1 cellular context compared by ENCODE assay signal in the genomic region with DNA sequence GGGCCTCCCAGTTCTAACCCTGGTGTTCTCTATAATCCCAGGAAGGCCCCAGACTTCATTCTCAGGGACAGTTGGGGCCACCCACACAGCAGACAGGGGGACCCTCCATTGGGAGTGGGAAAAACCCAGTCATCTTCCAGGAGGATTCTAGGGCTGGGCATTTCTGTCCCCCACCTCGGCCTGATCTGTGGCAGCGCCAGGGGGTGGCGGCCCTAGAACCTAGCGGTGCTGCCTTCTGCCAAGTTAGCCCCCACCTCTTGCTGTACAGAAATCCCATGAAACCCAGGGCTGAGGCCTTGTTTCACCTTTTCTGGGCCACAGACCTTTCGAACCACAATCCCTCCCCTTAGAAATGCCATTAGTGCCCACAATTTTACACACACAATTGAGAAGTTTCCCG.
TF ChIP-seq lines count a peak whose summit lies in the region.

No MANE protein-coding gene starts in this region.

TF ChIP-seq in GM23338, 12 proteins besides CTCF, POLR2A, EP300 and RAD21 (continued from another document):
- TF ChIP-seq, protein P1, sequence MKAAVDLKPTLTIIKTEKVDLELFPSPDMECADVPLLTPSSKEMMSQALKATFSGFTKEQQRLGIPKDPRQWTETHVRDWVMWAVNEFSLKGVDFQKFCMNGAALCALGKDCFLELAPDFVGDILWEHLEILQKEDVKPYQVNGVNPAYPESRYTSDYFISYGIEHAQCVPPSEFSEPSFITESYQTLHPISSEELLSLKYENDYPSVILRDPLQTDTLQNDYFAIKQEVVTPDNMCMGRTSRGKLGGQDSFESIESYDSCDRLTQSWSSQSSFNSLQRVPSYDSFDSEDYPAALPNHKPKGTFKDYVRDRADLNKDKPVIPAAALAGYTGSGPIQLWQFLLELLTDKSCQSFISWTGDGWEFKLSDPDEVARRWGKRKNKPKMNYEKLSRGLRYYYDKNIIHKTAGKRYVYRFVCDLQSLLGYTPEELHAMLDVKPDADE (IDR thresholded peaks at IDR 0.05), result no peak
- TF ChIP-seq JUNB (IDR thresholded peaks at IDR 0.05; ENCODE audit: unreplicated experiment), result no peak
- TF ChIP-seq REST (IDR thresholded peaks at IDR 0.05; ENCODE audit: unreplicated experiment), result no peak
- TF ChIP-seq, protein P2, sequence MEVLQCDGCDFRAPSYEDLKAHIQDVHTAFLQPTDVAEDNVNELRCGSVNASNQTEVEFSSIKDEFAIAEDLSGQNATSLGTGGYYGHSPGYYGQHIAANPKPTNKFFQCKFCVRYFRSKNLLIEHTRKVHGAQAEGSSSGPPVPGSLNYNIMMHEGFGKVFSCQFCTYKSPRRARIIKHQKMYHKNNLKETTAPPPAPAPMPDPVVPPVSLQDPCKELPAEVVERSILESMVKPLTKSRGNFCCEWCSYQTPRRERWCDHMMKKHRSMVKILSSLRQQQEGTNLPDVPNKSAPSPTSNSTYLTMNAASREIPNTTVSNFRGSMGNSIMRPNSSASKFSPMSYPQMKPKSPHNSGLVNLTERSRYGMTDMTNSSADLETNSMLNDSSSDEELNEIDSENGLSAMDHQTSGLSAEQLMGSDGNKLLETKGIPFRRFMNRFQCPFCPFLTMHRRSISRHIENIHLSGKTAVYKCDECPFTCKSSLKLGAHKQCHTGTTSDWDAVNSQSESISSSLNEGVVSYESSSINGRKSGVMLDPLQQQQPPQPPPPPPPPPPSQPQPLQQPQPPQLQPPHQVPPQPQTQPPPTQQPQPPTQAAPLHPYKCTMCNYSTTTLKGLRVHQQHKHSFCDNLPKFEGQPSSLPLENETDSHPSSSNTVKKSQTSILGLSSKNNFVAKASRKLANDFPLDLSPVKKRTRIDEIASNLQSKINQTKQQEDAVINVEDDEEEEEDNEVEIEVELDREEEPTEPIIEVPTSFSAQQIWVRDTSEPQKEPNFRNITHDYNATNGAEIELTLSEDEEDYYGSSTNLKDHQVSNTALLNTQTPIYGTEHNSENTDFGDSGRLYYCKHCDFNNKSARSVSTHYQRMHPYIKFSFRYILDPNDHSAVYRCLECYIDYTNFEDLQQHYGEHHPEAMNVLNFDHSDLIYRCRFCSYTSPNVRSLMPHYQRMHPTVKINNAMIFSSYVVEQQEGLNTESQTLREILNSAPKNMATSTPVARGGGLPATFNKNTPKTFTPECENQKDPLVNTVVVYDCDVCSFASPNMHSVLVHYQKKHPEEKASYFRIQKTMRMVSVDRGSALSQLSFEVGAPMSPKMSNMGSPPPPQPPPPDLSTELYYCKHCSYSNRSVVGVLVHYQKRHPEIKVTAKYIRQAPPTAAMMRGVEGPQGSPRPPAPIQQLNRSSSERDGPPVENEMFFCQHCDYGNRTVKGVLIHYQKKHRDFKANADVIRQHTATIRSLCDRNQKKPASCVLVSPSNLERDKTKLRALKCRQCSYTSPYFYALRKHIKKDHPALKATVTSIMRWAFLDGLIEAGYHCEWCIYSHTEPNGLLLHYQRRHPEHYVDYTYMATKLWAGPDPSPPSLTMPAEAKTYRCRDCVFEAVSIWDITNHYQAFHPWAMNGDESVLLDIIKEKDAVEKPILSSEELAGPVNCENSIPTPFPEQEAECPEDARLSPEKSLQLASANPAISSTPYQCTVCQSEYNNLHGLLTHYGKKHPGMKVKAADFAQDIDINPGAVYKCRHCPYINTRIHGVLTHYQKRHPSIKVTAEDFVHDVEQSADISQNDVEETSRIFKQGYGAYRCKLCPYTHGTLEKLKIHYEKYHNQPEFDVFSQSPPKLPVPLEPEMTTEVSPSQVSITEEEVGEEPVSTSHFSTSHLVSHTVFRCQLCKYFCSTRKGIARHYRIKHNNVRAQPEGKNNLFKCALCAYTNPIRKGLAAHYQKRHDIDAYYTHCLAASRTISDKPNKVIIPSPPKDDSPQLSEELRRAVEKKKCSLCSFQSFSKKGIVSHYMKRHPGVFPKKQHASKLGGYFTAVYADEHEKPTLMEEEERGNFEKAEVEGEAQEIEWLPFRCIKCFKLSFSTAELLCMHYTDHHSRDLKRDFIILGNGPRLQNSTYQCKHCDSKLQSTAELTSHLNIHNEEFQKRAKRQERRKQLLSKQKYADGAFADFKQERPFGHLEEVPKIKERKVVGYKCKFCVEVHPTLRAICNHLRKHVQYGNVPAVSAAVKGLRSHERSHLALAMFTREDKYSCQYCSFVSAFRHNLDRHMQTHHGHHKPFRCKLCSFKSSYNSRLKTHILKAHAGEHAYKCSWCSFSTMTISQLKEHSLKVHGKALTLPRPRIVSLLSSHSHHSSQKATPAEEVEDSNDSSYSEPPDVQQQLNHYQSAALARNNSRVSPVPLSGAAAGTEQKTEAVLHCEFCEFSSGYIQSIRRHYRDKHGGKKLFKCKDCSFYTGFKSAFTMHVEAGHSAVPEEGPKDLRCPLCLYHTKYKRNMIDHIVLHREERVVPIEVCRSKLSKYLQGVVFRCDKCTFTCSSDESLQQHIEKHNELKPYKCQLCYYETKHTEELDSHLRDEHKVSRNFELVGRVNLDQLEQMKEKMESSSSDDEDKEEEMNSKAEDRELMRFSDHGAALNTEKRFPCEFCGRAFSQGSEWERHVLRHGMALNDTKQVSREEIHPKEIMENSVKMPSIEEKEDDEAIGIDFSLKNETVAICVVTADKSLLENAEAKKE (CRISPR knock-in tag; IDR thresholded peaks at IDR 0.05), result no peak
- TF ChIP-seq CREB1 (CRISPR knock-in tag; IDR thresholded peaks at IDR 0.05; ENCODE audit: low read depth), result no peak
- TF ChIP-seq STAT1 (IDR thresholded peaks at IDR 0.05; ENCODE audit: unreplicated experiment), result no peak
- TF ChIP-seq ZNF114 (CRISPR knock-in tag; IDR thresholded peaks at IDR 0.05), result no peak
- TF ChIP-seq POLR2AphosphoS5 (IDR thresholded peaks at IDR 0.05; ENCODE audit: low read depth), result no peak
- no peak for TF ChIP-seq NANOG (IDR thresholded peaks at IDR 0.05; ENCODE audit: borderline replicate concordance)
